1 cellular context compared by ENCODE assay signal in the genomic region with DNA sequence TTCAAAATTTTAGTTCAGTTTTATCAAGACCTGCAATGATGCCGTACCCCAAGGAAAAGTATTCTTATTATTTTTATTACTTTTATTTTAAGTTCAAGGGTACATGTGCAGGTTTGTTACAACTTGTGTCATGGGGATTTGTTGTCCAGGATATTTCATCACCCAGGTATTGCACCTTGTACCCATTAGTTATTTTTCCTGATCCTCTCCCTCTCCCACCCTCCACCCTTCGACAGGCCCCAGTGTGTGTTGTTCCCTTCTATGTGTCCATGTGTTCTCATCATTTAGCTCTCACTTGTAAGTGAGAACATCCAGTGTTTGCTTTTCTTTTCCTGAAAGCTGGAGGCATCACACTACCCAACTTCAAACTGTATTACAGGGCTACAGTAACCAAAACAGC.
TF ChIP-seq lines count a peak whose summit lies in the region.

No MANE protein-coding gene starts in this region.

TF ChIP-seq in HepG2, 621 proteins besides CTCF, POLR2A, EP300 and RAD21 (continued from another document):
- no peak for TF ChIP-seq ZMAT3 (CRISPR knock-in tag; conservative IDR thresholded peaks at IDR 0.05)
